1 cellular context compared by ENCODE assay signal in genomic region chr13:33800646-33801186, GRCh38.
TF ChIP-seq lines count a peak whose summit lies in the region.

No MANE protein-coding gene starts in this region.

TF ChIP-seq in A549, 52 proteins besides CTCF, POLR2A, EP300 and RAD21 (continued from another document):
- no peak for TF ChIP-seq BCL3 (IDR thresholded peaks at IDR 0.05)
TF ChIP-seq in A549: peak in this region for 0.
